9 cellular contexts compared by ENCODE assay signal in genomic region chr5:134114886-134115805, GRCh38. TPM values are rescaled to one million over a fixed set of nuclear protein-coding genes. Genes with fewer than 3 reads are reported as not detected.
DNase-seq lines count a peak whose midpoint lies in the region; ATAC-seq and TF ChIP-seq lines count a peak whose summit lies in the region.
"Had no signal": no experiment of that assay in that cellular context is flagged by ENCODE, and none has a peak within 500 bp of the region (broad histone marks: within the 10 kb centered on the region; RNA-seq: fewer than 3 reads in every experiment).

No MANE protein-coding gene starts in this region.

- no peak for TF ChIP-seq POLR2A in body of pancreas (IDR thresholded peaks at IDR 0.05)

- H3K4me3 ChIP-seq in body of pancreas = peak overlapping the region; percentile 25 to 31

- H3K36me3 Mint-ChIP-seq in HFFc6 (ENCODE audit: low read depth) = no peaks in the 10 kb centered on the region
- no peaks in the 10 kb centered on the region for H3K36me3 Mint-ChIP-seq in mesothelial cell of epicardium

- H3K27me3 Mint-ChIP-seq in HFFc6 (ENCODE audit: insufficient read depth) (peaks cover 19% of the 10 kb centered on the region), mesothelial cell of epicardium (ENCODE audit: low read depth) (peaks cover 46% of the 10 kb centered on the region)

- H3K9me3 Mint-ChIP-seq in HFFc6 = no peaks in the 10 kb centered on the region
- no peaks in the 10 kb centered on the region for H3K9me3 Mint-ChIP-seq in mesothelial cell of epicardium

- H3K9me3 ChIP-seq in body of pancreas = no peaks in the 10 kb centered on the region

- peak; percentile 45 for ATAC-seq in body of pancreas
- no peak for ATAC-seq in HG03342 (IDR thresholded peaks at IDR 0.05; ENCODE audit: unreplicated experiment)
- no peak for ATAC-seq in GM18519 (IDR thresholded peaks at IDR 0.05; ENCODE audit: low FRiP score, unreplicated experiment)

- H3K27me3 ChIP-seq in body of pancreas = no peaks in the 10 kb centered on the region

- no peak overlapping the region for H3K27ac Mint-ChIP-seq in HFFc6
- no peak overlapping the region for H3K27ac Mint-ChIP-seq in mesothelial cell of epicardium

- intact Hi-C loops in body of pancreas (cut with DNase I) = no loop called here

- H3K4me3 Mint-ChIP-seq in HFFc6 = peak overlapping the region; percentile 45
- peak overlapping the region; percentile 66 for H3K4me3 Mint-ChIP-seq in mesothelial cell of epicardium

- H3K4me1 ChIP-seq in body of pancreas = peaks cover 22% of the 10 kb centered on the region

- H3K4me1 Mint-ChIP-seq in HFFc6 (ENCODE audit: low read depth) = peaks cover 8% of the 10 kb centered on the region
- H3K4me1 Mint-ChIP-seq in mesothelial cell of epicardium = peaks cover 13% of the 10 kb centered on the region

- H3K36me3 ChIP-seq in body of pancreas (replicated peaks in 1 of 2; ENCODE audit: insufficient read depth in 1 of 2, low read depth in 2 of 2) = no peaks in the 10 kb centered on the region

- peak; percentile 37 for DNase-seq in COLO668 (lab: John Stamatoyannopoulos, UW; ENCODE audit: unreplicated experiment)
- no peak for DNase-seq in HFFc6
- DNase-seq in T-helper 9 cell = peak; percentile 61
- DNase-seq in body of pancreas = peak; percentile 47 to 77 (median 66)
- peak in 1 of 2 experiments; percentile 46 for DNase-seq in mesothelial cell of epicardium (ENCODE audit: low spot score in 2 of 2, unreplicated experiment in 2 of 2)
- DNase-seq in stimulated activated naive CD4-positive, alpha-beta T cell (lab: John Stamatoyannopoulos, UW) = peak; percentile 53 to 74 (median 62)

- whole genome bisulfite sequencing in body of pancreas, 2 donors = 3 to 20% methylated on average over 10 to 48 of the region's 110 CpGs

- TF ChIP-seq CTCF in HFFc6 (IDR thresholded peaks at IDR 0.05) (no peak), body of pancreas (IDR thresholded peaks at IDR 0.05) (no peak), mesothelial cell of epicardium (IDR thresholded peaks at IDR 0.05; ENCODE audit: unreplicated experiment) (no peak)

- peak overlapping the region; percentile 7 to 76 (median 62) for H3K27ac ChIP-seq in body of pancreas
- H3K27ac ChIP-seq: KMS-11 had no signal

RNA-seq across cellular contexts. Expression of gene TCF7, which starts 0.7 kb away (rescaled TPM):
- 1 to 10 TPM in 5 of 6 experiments, under 1 TPM in 1; 0.99 to 3.9 (median 3.2) TPM for total RNA-seq in HFFc6 (2021; fragmentation: NEBNext Ultra II Directional; extraction: Animal tissue kit (Norgen Biotek cat#: 25700))
- total RNA-seq in body of pancreas (1 to 10 TPM; 6.3 to 9.1 TPM), mesothelial cell of epicardium (7.5 to 9.0 TPM (median 8.0 TPM) in 3 replicates)
